In genomic region chr11:64305075-64305690, GRCh38 we compare ENCODE assay signal across 8 cellular contexts. TPM values are rescaled to one million over a fixed set of nuclear protein-coding genes. Genes with fewer than 3 reads are reported as not detected.
DNase-seq lines count a peak whose midpoint lies in the region; ATAC-seq and TF ChIP-seq lines count a peak whose summit lies in the region.

TSS of gene ESRRA (plus strand) at chr11:64305524. CDS start at chr11:64307180, 1,656 bp downstream.

- peak within 1 kb of the TSS; percentile 71 to 84 for H3K4me3 ChIP-seq in cardiac fibroblast (replicated peaks in 1 of 2; ENCODE audit: low read depth in 2 of 2, low read length in 2 of 2)

- H3K27me3 Mint-ChIP-seq in activated B cell treated with CpG ODN at 0.5 μM for 24 hours = peaks cover 9% of the 10 kb centered on the region
- peaks cover 13 to 28% (median 16%) of the 10 kb centered on the region in 3 donors for H3K27me3 Mint-ChIP-seq in immature natural killer cell (ENCODE audit: low read depth in 3 of 3)

- peaks cover 11% of the 10 kb centered on the region for H3K36me3 Mint-ChIP-seq in activated B cell treated with CpG ODN at 0.5 μM for 24 hours (ENCODE audit: low read depth)
- peaks cover 0 to 4% (median 0%) of the 10 kb centered on the region in 3 donors for H3K36me3 Mint-ChIP-seq in immature natural killer cell

- peak within 1 kb of the TSS; percentile 92 for H3K27ac Mint-ChIP-seq in activated B cell treated with CpG ODN at 0.5 μM for 24 hours
- peak within 1 kb of the TSS; percentile 93 to 99 (median 98) for H3K27ac Mint-ChIP-seq in immature natural killer cell

- ATAC-seq in GM19035 (IDR thresholded peaks at IDR 0.05; ENCODE audit: unreplicated experiment) (peak; percentile 70), HG03342 (IDR thresholded peaks at IDR 0.05; ENCODE audit: unreplicated experiment) (peak; percentile 74), activated B cell treated with CpG ODN at 0.5 μM for 24 hours (ENCODE audit: low read depth) (peak; percentile 82)

- intact Hi-C loops in activated B cell treated with CpG ODN at 0.5 μM for 24 hours (cut with micrococcal nuclease) = loop anchor here (1.0 to 2.0 kb wide), 10 partner anchors 12 to 466 kb away; partner anchors contain the start of genes CCDC88B, FKBP2, GPR137 and MARK2

- TF ChIP-seq CTCF in AG09319 (IDR thresholded peaks at IDR 0.05; ENCODE audit: low read depth, low read length) = no peak
- TF ChIP-seq CTCF in activated B cell treated with CpG ODN at 0.5 μM for 24 hours (IDR thresholded peaks at IDR 0.05) = no peak
- TF ChIP-seq CTCF in cardiac fibroblast (IDR thresholded peaks at IDR 0.05; ENCODE audit: low read depth, low read length) = no peak

- peaks cover 29% of the 10 kb centered on the region for H3K4me1 Mint-ChIP-seq in activated B cell treated with CpG ODN at 0.5 μM for 24 hours
- H3K4me1 Mint-ChIP-seq in immature natural killer cell = peaks cover 37 to 38% of the 10 kb centered on the region in 2 donors

- POLR2A ChIA-PET in activated B cell treated with CpG ODN at 0.5 μM for 24 hours (lab: Charles Lee) = interaction anchor here (0.5 to 3.3 kb wide), 20 partner anchors 12 to 1464 kb away, joined by 3 to 62 read pairs (median 7); partner anchors contain the start of genes BAD, CCDC88B, DNAJC4 and FERMT3

- CTCF ChIA-PET in activated B cell treated with CpG ODN at 0.5 μM for 24 hours (lab: Charles Lee) = interaction anchor here (0.6 to 5.7 kb wide), 13 partner anchors 9 to 305 kb away, joined by 3 to 147 read pairs (median 10); partner anchors contain the start of genes BAD, FERMT3, PLCB3 and PRDX5

- H3K9me3 Mint-ChIP-seq in activated B cell treated with CpG ODN at 0.5 μM for 24 hours = no peaks in the 10 kb centered on the region
- H3K9me3 Mint-ChIP-seq in immature natural killer cell = no peaks in the 10 kb centered on the region

- DNase-seq in AG09319 (ENCODE audit: extremely low read depth, low read depth) = peak; percentile 93
- peak; percentile 100 for DNase-seq in NCI-H345 treated with DMSO at 0.1 percent for 48 hours (lab: John Stamatoyannopoulos, UW; ENCODE audit: unreplicated experiment)
- DNase-seq in activated B cell treated with CpG ODN at 0.5 μM for 24 hours = peak; percentile 99
- peak; percentile 97 to 99 for DNase-seq in cardiac fibroblast (ENCODE audit: low read depth in 2 of 2)
- DNase-seq in immature natural killer cell = peak; percentile 99
- peak; percentile 94 for DNase-seq in smooth muscle cell of the brain vasculature (ENCODE audit: low read depth, low spot score)

- H3K4me3 Mint-ChIP-seq in activated B cell treated with CpG ODN at 0.5 μM for 24 hours (peak within 1 kb of the TSS; percentile 95), immature natural killer cell (peak within 1 kb of the TSS; percentile 94 to 98 (median 95))

RNA-seq across cellular contexts. Expression of gene ESRRA, which starts in this region (rescaled TPM):
- total RNA-seq in activated B cell treated with CpG ODN at 0.5 μM for 24 hours = 44.8 and 48.3 TPM in 2 replicates
- 10 to 100 TPM in 1 of 3 donors, 1 to 10 TPM in 2; 4.6 to 18.0 (median 8.7) TPM for polyA plus RNA-seq in immature natural killer cell

Comparison
In these comparisons a context has a peak if more than half of its experiments do, and no peak if none do; other contexts are left out.
1. Peak in every context shown above with its lines: DNase-seq, ATAC-seq and H3K4me3 ChIP-seq.